8 cellular contexts compared by ENCODE assay signal in the genomic region with DNA sequence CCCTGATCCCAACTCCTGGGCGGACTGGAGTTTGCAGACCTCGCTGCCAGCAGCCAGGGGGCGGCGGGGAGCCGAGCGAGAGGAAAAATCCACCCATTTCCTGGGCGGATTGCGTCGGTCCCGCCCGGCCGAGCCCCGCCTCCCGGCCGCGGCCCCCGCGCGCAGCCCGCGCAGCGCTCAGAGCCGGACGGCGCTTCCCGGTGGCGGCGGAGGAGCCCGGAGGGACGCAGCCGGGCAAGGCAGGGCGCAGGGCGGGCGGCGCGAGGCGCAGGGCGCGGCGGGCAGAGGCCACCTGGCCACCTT. TPM values are rescaled to one million over a fixed set of nuclear protein-coding genes. Genes with fewer than 3 reads are reported as not detected.
A peak's percentile ranks its signal among the peaks of the same experiment; 100 is the strongest.
DNase-seq lines count a peak whose midpoint lies in the region; ATAC-seq and FAIRE-seq lines count a peak whose summit lies in the region.

A gene (plus strand): TSS at position 180 of the 303 bp plus-strand sequence. CDS start 322 bp downstream, outside the sequence.

- peak within 1 kb of the TSS; percentile 34 for H2BK5ac ChIP-seq in neuronal stem cell (ENCODE audit: low read length)

- peaks cover 2 to 3% of the 10 kb centered on the region in 2 donors for H3K4me1 ChIP-seq in neuronal stem cell (ENCODE audit: control insufficient read depth in 2 of 2, insufficient read depth in 1 of 2, low read depth in 1 of 2, low read length in 2 of 2)

- CTCF ChIA-PET in activated CD4-positive, alpha-beta memory T cell treated with anti-CD3 and anti-CD28 coated beads, Interleukin-2, amount 10 ng/mL, durations not matched to agents 7 days and 5 days (lab: Charles Lee): no interaction called here

- H3K9ac ChIP-seq in neuronal stem cell (ENCODE audit: low read depth, low read length, poor library complexity): peak within 1 kb of the TSS; percentile 57

- peak within 1 kb of the TSS; percentile 44 to 76 for H3K4me3 ChIP-seq in neuronal stem cell (ENCODE audit: low read length in 2 of 2)

- H2BK12ac ChIP-seq in neuronal stem cell (ENCODE audit: low read length): peak within 1 kb of the TSS; percentile 68

- POLR2A ChIA-PET in activated CD4-positive, alpha-beta memory T cell treated with anti-CD3 and anti-CD28 coated beads, Interleukin-2, amount 10 ng/mL, durations not matched to agents 7 days and 5 days (lab: Charles Lee): no interaction called here

- H3K4me3 Mint-ChIP-seq in activated CD4-positive, alpha-beta memory T cell treated with anti-CD3 and anti-CD28 coated beads, Interleukin-2, amount 10 ng/mL, durations not matched to agents 7 days and 5 days: no peak within 1 kb of the TSS

- no peak within 1 kb of the TSS for H4K8ac ChIP-seq in neuronal stem cell (ENCODE audit: low read depth, low read length)

- peak within 1 kb of the TSS; percentile 61 for H3K23ac ChIP-seq in neuronal stem cell (ENCODE audit: low read depth, low read length, poor library complexity)

- H3K9me3 Mint-ChIP-seq in activated CD4-positive, alpha-beta memory T cell treated with anti-CD3 and anti-CD28 coated beads, Interleukin-2, amount 10 ng/mL, durations not matched to agents 7 days and 5 days: peaks cover 6% of the 10 kb centered on the region

- H3K36me3 ChIP-seq in neuronal stem cell (replicated peaks in 1 of 2; ENCODE audit: control insufficient read depth in 2 of 2, insufficient read depth in 2 of 2, low read length in 2 of 2): no peaks in the 10 kb centered on the region

- H3K4ac ChIP-seq in neuronal stem cell (ENCODE audit: low read length): no peak within 1 kb of the TSS

- peak within 1 kb of the TSS; percentile 78 for H3K18ac ChIP-seq in neuronal stem cell (ENCODE audit: low read length)

- H3K14ac ChIP-seq in neuronal stem cell (ENCODE audit: low read length): peak within 1 kb of the TSS; percentile 31

- peaks cover 17 to 51% (median 48%) of the 10 kb centered on the region in 3 experiments for H3K27me3 ChIP-seq in neuronal stem cell (ENCODE audit: control insufficient read depth in 3 of 3, insufficient read depth in 3 of 3, low read depth in 1 of 3, low read length in 3 of 3)

- no peak within 1 kb of the TSS for H2BK120ac ChIP-seq in neuronal stem cell (ENCODE audit: low read depth, low read length)

- H3K4me2 ChIP-seq in neuronal stem cell (ENCODE audit: insufficient read depth, low read length, poor library complexity, severe bottlenecking): peak within 1 kb of the TSS; percentile 95

- peaks cover 0 to 6% of the 10 kb centered on the region in 2 donors for H3K9me3 ChIP-seq in neuronal stem cell (replicated peaks in 1 of 2; ENCODE audit: control insufficient read depth in 2 of 2, insufficient read depth in 1 of 2, low read depth in 1 of 2, low read length in 2 of 2)

- FAIRE-seq in frontal cortex (lab: Jason Lieb, UNC): no peak

- H3K27ac Mint-ChIP-seq in activated CD4-positive, alpha-beta memory T cell treated with anti-CD3 and anti-CD28 coated beads, Interleukin-2, amount 10 ng/mL, durations not matched to agents 7 days and 5 days: no peak within 1 kb of the TSS

- DNase-seq in COR-L47 (lab: John Stamatoyannopoulos, UW) (peak; percentile 43), HT1080 (ENCODE audit: low read depth) (peak; percentile 32), frontal cortex (ENCODE audit: low spot score in 2 of 2) (peak; percentile 80 to 83), neuronal stem cell (ENCODE audit: low spot score) (peak; percentile 72), GOT3 (lab: John Stamatoyannopoulos, UW) (no peak)
- DNase-seq in activated CD4-positive, alpha-beta memory T cell treated with anti-CD3 and anti-CD28 coated beads, Interleukin-2, amount 10 ng/mL, durations not matched to agents 7 days and 5 days: peak; percentile 37
- no peak for DNase-seq in activated CD4-positive, CD25-positive, alpha-beta regulatory T cell treated with anti-CD3 and anti-CD28 coated beads, Interleukin-2, amount 50 U/mL, for 72 hours

- H4K91ac ChIP-seq in neuronal stem cell (ENCODE audit: low read depth, low read length, poor library complexity): no peak within 1 kb of the TSS

- peaks cover 41% of the 10 kb centered on the region for H3K27me3 Mint-ChIP-seq in activated CD4-positive, alpha-beta memory T cell treated with anti-CD3 and anti-CD28 coated beads, Interleukin-2, amount 10 ng/mL, durations not matched to agents 7 days and 5 days

- peak within 1 kb of the TSS; percentile 84 for H2AK5ac ChIP-seq in neuronal stem cell (ENCODE audit: low read depth, low read length)

- H3K4me1 Mint-ChIP-seq in activated CD4-positive, alpha-beta memory T cell treated with anti-CD3 and anti-CD28 coated beads, Interleukin-2, amount 10 ng/mL, durations not matched to agents 7 days and 5 days: peaks cover 4% of the 10 kb centered on the region

- H3K36me3 Mint-ChIP-seq in activated CD4-positive, alpha-beta memory T cell treated with anti-CD3 and anti-CD28 coated beads, Interleukin-2, amount 10 ng/mL, durations not matched to agents 7 days and 5 days (ENCODE audit: low read depth): peaks cover 2% of the 10 kb centered on the region

- peak within 1 kb of the TSS; percentile 68 for H2AFZ ChIP-seq in neuronal stem cell (ENCODE audit: low read length)

- H3K27ac ChIP-seq in neuronal stem cell (replicated peaks; ENCODE audit: low read length): no peak within 1 kb of the TSS

- WGBS in neuronal stem cell (ENCODE audit: extremely low coverage in 2 of 2, insufficient read length in 2 of 2, insufficient replicate concordance in 1 of 2), 2 donors: no CpG with 5 or more reads among the region's 40 CpGs

- ATAC-seq in HG03469 (IDR thresholded peaks at IDR 0.05; ENCODE audit: unreplicated experiment): no peak

- no peaks in the 10 kb centered on the region for H3K79me1 ChIP-seq in neuronal stem cell (ENCODE audit: low read depth, low read length)

- peak within 1 kb of the TSS; percentile 58 for H2BK15ac ChIP-seq in neuronal stem cell (ENCODE audit: low read length)

RNA-seq across cellular contexts. Expression of the gene that starts here (rescaled TPM):
- total RNA-seq in HT1080 (2014; rRNA removed; shearing (Covaris generic)): 0.06 TPM in 1 of 2 replicates, not detected in the other
- polyA plus RNA-seq in HT1080 (2015; cell fraction: cytosol; rRNA removed): 0.28 and 0.33 TPM in 2 replicates
- not detected in 2 replicates for polyA plus RNA-seq in HT1080 (2015; cell fraction: nucleus; rRNA removed)
- total RNA-seq in activated CD4-positive, alpha-beta memory T cell treated with anti-CD3 and anti-CD28 coated beads, Interleukin-2, amount 10 ng/mL, durations not matched to agents 7 days and 5 days: not detected
- total RNA-seq in frontal cortex: 69.7 TPM
- 5.8 TPM for polyA plus RNA-seq in neuronal stem cell (2013, experiment 1 of 2)
- 5.8 TPM for polyA plus RNA-seq in neuronal stem cell (2013, experiment 2 of 2)

Comparison
In these comparisons a context has a peak if more than half of its experiments do, and no peak if none do; other contexts are left out.
1. RNA of the gene that starts here (total RNA-seq): 69.7 TPM in frontal cortex (single experiment); 0.06 TPM in HT1080 and not detected in activated CD4-positive, alpha-beta memory T cell treated with anti-CD3 and anti-CD28 coated beads, Interleukin-2, amount 10 ng/mL, durations not matched to agents 7 days and 5 days; every median in the first group is over 10 times any median in the second.
2. Peak in DNase-seq in HT1080; RNA of the gene not detected or under 1 TPM.
3. Peak in DNase-seq in activated CD4-positive, alpha-beta memory T cell treated with anti-CD3 and anti-CD28 coated beads, Interleukin-2, amount 10 ng/mL, durations not matched to agents 7 days and 5 days; RNA of the gene not detected or under 1 TPM.
4. DNase-seq: peak in COR-L47 (single experiment), frontal cortex (2 of 2) and neuronal stem cell (single experiment); none in GOT3 (single experiment) and activated CD4-positive, CD25-positive, alpha-beta regulatory T cell treated with anti-CD3 and anti-CD28 coated beads, Interleukin-2, amount 50 U/mL, for 72 hours (single experiment).